8 cellular contexts compared by ENCODE assay signal in genomic region chr18:2655954-2656236, GRCh38. TPM values are rescaled to one million over a fixed set of nuclear protein-coding genes. Genes with fewer than 3 reads are reported as not detected.
DNase-seq lines count a peak whose midpoint lies in the region; ATAC-seq lines count a peak whose summit lies in the region.

No MANE protein-coding gene starts in this region.

- H3K4me1 Mint-ChIP-seq in activated T-helper 1 cell treated with anti-CD3 and anti-CD28 coated beads, Interleukin-12 subunit alpha, Interleukin-12 subunit beta, Interleukin-2, Interleukin-4 antibody, amounts not matched to agents 30 ng/mL and 10 ng/mL and 1 ng/mL, durations not matched to agents 14 hours and 24 hours and 36 hours (ENCODE audit: low read depth), result peaks cover 39% of the 10 kb centered on the region

- peaks cover 15% of the 10 kb centered on the region for H3K4me1 ChIP-seq in iPS-15b (ENCODE audit: control insufficient read depth, insufficient read depth, low read length)

- H3K9me3 ChIP-seq in iPS-15b (ENCODE audit: control insufficient read depth, insufficient read depth, low read length), result no peaks in the 10 kb centered on the region

- ATAC-seq in HG03095 (IDR thresholded peaks at IDR 0.05; ENCODE audit: unreplicated experiment) (peak; percentile 8), GM19324 (IDR thresholded peaks at IDR 0.05; ENCODE audit: low FRiP score, unreplicated experiment) (no peak)
- ATAC-seq in stimulated activated naive CD8-positive, alpha-beta T cell treated with anti-CD3 and anti-CD28 coated beads, Interleukin-15, Interleukin-2, amounts not matched to agents 100 U/mL and 50 U/mL, for 24 hours, result peak; percentile 30

- H3K36me3 ChIP-seq in iPS-15b (ENCODE audit: control insufficient read depth, insufficient read depth, low read length), result no peaks in the 10 kb centered on the region

- peak overlapping the region; percentile 88 for H3K4me3 Mint-ChIP-seq in activated T-helper 1 cell treated with anti-CD3 and anti-CD28 coated beads, Interleukin-12 subunit alpha, Interleukin-12 subunit beta, Interleukin-2, Interleukin-4 antibody, amounts not matched to agents 30 ng/mL and 10 ng/mL and 1 ng/mL, durations not matched to agents 14 hours and 24 hours and 36 hours

- peak; percentile 48 for DNase-seq in NK-92 treated with Interleukin-12 subunit alpha and Interleukin-12 subunit beta, amount 100 ng/mL, for 24 hours (lab: John Stamatoyannopoulos, UW)
- DNase-seq in NK-92 (lab: John Stamatoyannopoulos, UW; ENCODE audit: unreplicated experiment), result no peak
- DNase-seq in activated T-helper 1 cell treated with anti-CD3 and anti-CD28 coated beads, Interleukin-12 subunit alpha, Interleukin-12 subunit beta, Interleukin-2, Interleukin-4 antibody, amounts not matched to agents 30 ng/mL and 10 ng/mL and 1 ng/mL, durations not matched to agents 14 hours and 24 hours and 36 hours (ENCODE audit: low spot score), result no peak
- DNase-seq in stimulated activated naive CD8-positive, alpha-beta T cell treated with anti-CD3 and anti-CD28 coated beads, Interleukin-15, Interleukin-2, amounts not matched to agents 100 U/mL and 50 U/mL, for 24 hours, result no peak
- no peak for DNase-seq in NCI-H2171 treated with DMSO at 0.1 percent for 48 hours (lab: John Stamatoyannopoulos, UW)

- H3K9me3 Mint-ChIP-seq in activated T-helper 1 cell treated with anti-CD3 and anti-CD28 coated beads, Interleukin-12 subunit alpha, Interleukin-12 subunit beta, Interleukin-2, Interleukin-4 antibody, amounts not matched to agents 30 ng/mL and 10 ng/mL and 1 ng/mL, durations not matched to agents 14 hours and 24 hours and 36 hours, result no peaks in the 10 kb centered on the region

- peaks cover 2% of the 10 kb centered on the region for H3K27me3 Mint-ChIP-seq in activated T-helper 1 cell treated with anti-CD3 and anti-CD28 coated beads, Interleukin-12 subunit alpha, Interleukin-12 subunit beta, Interleukin-2, Interleukin-4 antibody, amounts not matched to agents 30 ng/mL and 10 ng/mL and 1 ng/mL, durations not matched to agents 14 hours and 24 hours and 36 hours (ENCODE audit: insufficient read depth)

- H3K27ac Mint-ChIP-seq in activated T-helper 1 cell treated with anti-CD3 and anti-CD28 coated beads, Interleukin-12 subunit alpha, Interleukin-12 subunit beta, Interleukin-2, Interleukin-4 antibody, amounts not matched to agents 30 ng/mL and 10 ng/mL and 1 ng/mL, durations not matched to agents 14 hours and 24 hours and 36 hours, result peak overlapping the region; percentile 95

- peaks cover 12% of the 10 kb centered on the region for H3K36me3 Mint-ChIP-seq in activated T-helper 1 cell treated with anti-CD3 and anti-CD28 coated beads, Interleukin-12 subunit alpha, Interleukin-12 subunit beta, Interleukin-2, Interleukin-4 antibody, amounts not matched to agents 30 ng/mL and 10 ng/mL and 1 ng/mL, durations not matched to agents 14 hours and 24 hours and 36 hours (ENCODE audit: low read depth)

- H3K27me3 ChIP-seq in iPS-15b (ENCODE audit: control insufficient read depth, insufficient read depth, low read length), result peaks cover 42% of the 10 kb centered on the region

- peak overlapping the region; percentile 92 for H3K4me3 ChIP-seq in iPS-15b (ENCODE audit: low read depth, low read length)

- peak overlapping the region; percentile 82 for H3K9ac ChIP-seq in iPS-15b (ENCODE audit: low read depth, low read length)

- intact Hi-C loops in activated T-helper 1 cell treated with anti-CD3 and anti-CD28 coated beads, Interleukin-12 subunit alpha, Interleukin-12 subunit beta, Interleukin-2, Interleukin-4 antibody, amounts not matched to agents 30 ng/mL and 10 ng/mL and 1 ng/mL, durations not matched to agents 14 hours and 24 hours and 36 hours (cut with micrococcal nuclease), result loop anchor here (1.0 to 10.0 kb wide), 10 partner anchors 27 to 1941 kb away; partner anchors contain the start of genes ENOSF1, METTL4, MYL12A and MYL12B

RNA-seq across cellular contexts. Expression of gene SMCHD1, which starts 0.4 kb away (rescaled TPM):
- 98.6 and 112 TPM in 2 replicates for total RNA-seq in activated T-helper 1 cell treated with anti-CD3 and anti-CD28 coated beads, Interleukin-12 subunit alpha, Interleukin-12 subunit beta, Interleukin-2, Interleukin-4 antibody, amounts not matched to agents 30 ng/mL and 10 ng/mL and 1 ng/mL, durations not matched to agents 14 hours and 24 hours and 36 hours
